15 cellular contexts compared by ENCODE assay signal in the genomic region with DNA sequence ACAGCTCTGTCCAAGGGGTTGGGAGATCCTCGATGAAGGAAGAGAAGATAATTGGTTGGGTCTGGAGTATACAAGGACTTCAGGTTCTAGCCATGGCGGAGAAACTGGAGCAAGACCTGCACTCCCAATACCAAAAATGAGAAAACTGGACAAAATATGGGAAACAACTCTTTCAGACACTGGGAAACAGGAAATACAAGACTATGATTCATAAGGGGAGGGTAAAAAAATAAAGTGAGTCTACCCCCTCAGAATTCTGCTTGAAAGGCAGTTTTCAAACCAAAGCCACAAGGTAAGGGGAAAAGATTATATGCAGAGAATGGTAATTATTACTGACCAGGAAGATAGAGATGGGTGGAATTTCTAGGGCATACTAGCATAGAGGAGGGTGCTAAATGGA. TPM values are rescaled to one million over a fixed set of nuclear protein-coding genes. Genes with fewer than 3 reads are reported as not detected.
DNase-seq lines count a peak whose midpoint lies in the region; ATAC-seq and TF ChIP-seq lines count a peak whose summit lies in the region.
"Had no signal": no experiment of that assay in that cellular context is flagged by ENCODE, and none has a peak within 500 bp of the region (broad histone marks: within the 10 kb centered on the region; RNA-seq: fewer than 3 reads in every experiment).

No MANE protein-coding gene starts in this region.

- no peak overlapping the region for H3K9ac ChIP-seq in PC-3 (ENCODE audit: low read length)

- TF ChIP-seq CTCF in PC-3 (conservative IDR thresholded peaks at IDR 0.05; ENCODE audit: low read depth, low read length) (no peak), epithelial cell of esophagus (IDR thresholded peaks at IDR 0.05; ENCODE audit: insufficient read depth, low read depth, low read length, missing control alignments) (no peak), osteoblast (IDR thresholded peaks at IDR 0.05; ENCODE audit: extremely low read depth, low read depth, low read length) (no peak)

- H3K9me2 ChIP-seq in PC-3 (replicated peaks; ENCODE audit: low read length): no peaks in the 10 kb centered on the region

- H3K4me2 ChIP-seq in PC-3 (ENCODE audit: low read length): peak overlapping the region; percentile 42
- H3K4me2 ChIP-seq in osteoblast (ENCODE audit: insufficient read depth, low read length): no peak overlapping the region

- no peak for ATAC-seq in PC-3

- POLR2A ChIA-PET in PC-3 (lab: Charles Lee; ENCODE audit: unreplicated experiment): no interaction called here

- no peaks in the 10 kb centered on the region for H3K9me3 ChIP-seq in PC-3 (ENCODE audit: low read length)
- H3K9me3 ChIP-seq in osteoblast (ENCODE audit: low read depth, low read length): no peaks in the 10 kb centered on the region

- peak overlapping the region; percentile 45 for H2AFZ ChIP-seq in PC-3 (ENCODE audit: low read length)
- H2AFZ ChIP-seq in osteoblast (ENCODE audit: low read length): peak overlapping the region; percentile 71

- H3K27me3 ChIP-seq in PC-3 (ENCODE audit: low read length) (no peaks in the 10 kb centered on the region), osteoblast (ENCODE audit: insufficient read depth, low read length) (no peaks in the 10 kb centered on the region)

- H3K4me1 ChIP-seq in PC-3 (ENCODE audit: insufficient read depth, low read length) (peaks cover 21% of the 10 kb centered on the region), osteoblast (ENCODE audit: insufficient read depth, low read length) (peaks cover 5% of the 10 kb centered on the region)

- CTCF ChIA-PET in PC-3 (lab: Charles Lee): interaction anchor here (1.0 kb wide), 1 partner anchor 486 kb away, joined by 3 read pairs; no protein-coding TSS in a partner anchor

- DNase-seq in ELR (ENCODE audit: low read depth): peak; percentile 59
- DNase-seq in PC-3: peak; percentile 50
- peak; percentile 32 for DNase-seq in epithelial cell of esophagus (ENCODE audit: low read depth)
- peak; percentile 61 for DNase-seq in osteoblast (ENCODE audit: insufficient read length, low spot score, missing footprints)
- DNase-seq in NCI-H2107 treated with DMSO at 0.1 percent for 48 hours (lab: John Stamatoyannopoulos, UW; ENCODE audit: unreplicated experiment): no peak
- DNase-seq in epidermal melanocyte (ENCODE audit: insufficient read length, low spot score): no peak
- no peak for DNase-seq in RKO (ENCODE audit: low spot score)
- DNase-seq: H7, NCI-H1436, NCI-H2081, NCI-H345, NCI-H526 treated with DMSO at 0.1 percent for 48 hours, OCI-M1, Right ventricle myocardium superior had no signal

- no peak overlapping the region for H3K4me3 ChIP-seq in PC-3 (ENCODE audit: low read length)
- H3K4me3 ChIP-seq in epithelial cell of esophagus (ENCODE audit: low read length): no peak overlapping the region
- no peak overlapping the region for H3K4me3 ChIP-seq in osteoblast (ENCODE audit: insufficient read depth, low read length)

- H3K36me3 ChIP-seq in PC-3 (ENCODE audit: low read depth, low read length) (no peaks in the 10 kb centered on the region), osteoblast (ENCODE audit: insufficient read depth, low read length) (no peaks in the 10 kb centered on the region)

- no TSS peak for BruUV-seq in PC-3 (replicated peaks; lab: Mats Ljungman, UMichigan)

- intact Hi-C loops in PC-3 (cut with micrococcal nuclease): loop anchor here (5.0 kb wide), 1 partner anchor 598 kb away; a partner anchor contains a TSS

- H3F3A ChIP-seq in PC-3 (ENCODE audit: low read length, unreplicated experiment): no peaks in the 10 kb centered on the region

- H4K20me1 ChIP-seq in PC-3 (ENCODE audit: low read length) (no peaks in the 10 kb centered on the region), osteoblast (ENCODE audit: insufficient read depth, low read length) (no peaks in the 10 kb centered on the region)

- H3K27ac ChIP-seq in PC-3 (ENCODE audit: low read length): no peak overlapping the region
- no peak overlapping the region for H3K27ac ChIP-seq in osteoblast (ENCODE audit: low read depth, low read length)
- H3K27ac ChIP-seq: C4-2B had no signal

- H3K79me2 ChIP-seq in PC-3 (ENCODE audit: low read length) (no peaks in the 10 kb centered on the region), osteoblast (ENCODE audit: insufficient read depth, low read length) (no peaks in the 10 kb centered on the region)

RNA-seq across cellular contexts. Expression of a gene that starts 10.2 kb away (rescaled TPM):
- 128 and 177 TPM in 2 replicates for total RNA-seq in PC-3 (2014; rRNA removed)
- 138 and 203 TPM in 2 replicates for total RNA-seq in osteoblast

Comparison
In these comparisons a context has a peak if more than half of its experiments do, and no peak if none do; other contexts are left out.
1. DNase-seq: peak in ELR (single experiment), PC-3 (single experiment), epithelial cell of esophagus (single experiment) and osteoblast (single experiment); none in NCI-H2107 treated with DMSO at 0.1 percent for 48 hours (single experiment), epidermal melanocyte (single experiment) and RKO (single experiment).